1 cellular context compared by ENCODE assay signal in the genomic region with DNA sequence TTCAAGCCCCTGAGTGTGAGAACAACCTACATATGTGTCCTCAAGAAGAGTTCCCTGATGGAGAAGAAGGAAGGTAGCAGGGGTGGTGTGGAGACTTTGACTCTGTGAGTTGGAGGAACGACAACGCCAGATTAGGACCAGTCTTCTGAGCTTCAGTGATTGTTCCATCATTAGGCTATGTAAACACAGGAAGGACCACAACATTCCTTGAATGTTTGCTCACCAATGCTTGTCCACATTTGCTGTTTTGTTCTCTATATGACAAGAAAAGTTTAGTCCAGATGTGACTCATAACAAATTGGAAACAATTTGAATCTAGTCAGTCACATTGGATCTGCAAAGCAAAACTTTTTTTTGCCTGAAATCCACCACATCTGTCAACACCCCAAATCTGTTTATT.
TF ChIP-seq lines count a peak whose summit lies in the region.

No MANE protein-coding gene starts in this region.

TF ChIP-seq in GM12878, 131 proteins besides CTCF, POLR2A, EP300 and RAD21 (continued from another document):
- TF ChIP-seq ETV6 (conservative IDR thresholded peaks at IDR 0.05 in 1 of 2, IDR thresholded peaks at IDR 0.05 in 1 of 2; ENCODE audit: borderline replicate concordance in 1 of 2, low read depth in 1 of 2) (peak in 1 of 2 experiments; percentile 15; a peak in 1 of 4 replicates), IRF4 (IDR thresholded peaks at IDR 0.05; ENCODE audit: low read depth, low read length) (0 out of 2 replicates have a peak, but pooled peaks have one; percentile 55), CBX5 (IDR thresholded peaks at IDR 0.05; ENCODE audit: low read depth) (no peak), DPF2 (IDR thresholded peaks at IDR 0.05) (no peak), NBN (IDR thresholded peaks at IDR 0.05) (no peak), JUNB (IDR thresholded peaks at IDR 0.05) (peak; percentile 37; the same call in 1 of the 2 replicates), TCF3 (IDR thresholded peaks at IDR 0.05; ENCODE audit: borderline replicate concordance, insufficient read depth, low read depth, low read length) (no peak), YBX1 (IDR thresholded peaks at IDR 0.05) (no peak), CBFB (IDR thresholded peaks at IDR 0.05; ENCODE audit: low read depth) (no peak), IKZF2 (IDR thresholded peaks at IDR 0.05) (peak; percentile 29 to 46; a peak in 2 of 4 replicates), MYC (IDR thresholded peaks at IDR 0.05; ENCODE audit: insufficient read depth, insufficient read length, insufficient replicate concordance, low read length, severe bottlenecking) (no peak), GABPA (IDR thresholded peaks at IDR 0.05; ENCODE audit: low read depth) (no peak), POLR2AphosphoS5 (IDR thresholded peaks at IDR 0.05; ENCODE audit: low read length) (peak; percentile 57), STAT1 (conservative IDR thresholded peaks at IDR 0.05) (no peak), NFYA (IDR thresholded peaks at IDR 0.05; ENCODE audit: borderline replicate concordance, low read depth, low read length) (no peak), IKZF1 (conservative IDR thresholded peaks at IDR 0.05) (peak; percentile 21; the same call in 1 of the 2 replicates), FOXM1 (IDR thresholded peaks at IDR 0.05; ENCODE audit: low read depth, low read length) (no peak), MTA3 (IDR thresholded peaks at IDR 0.05; ENCODE audit: borderline replicate concordance, low read length) (no peak), SUPT20H (IDR thresholded peaks at IDR 0.05; ENCODE audit: borderline replicate concordance, control insufficient read depth, low read depth, low read length) (no peak), PAX5 (IDR thresholded peaks at IDR 0.05; ENCODE audit: borderline replicate concordance, low read depth, low read length) (0 out of 2 replicates have a peak, but pooled peaks have one; percentile 14)
- TF ChIP-seq, protein P1, sequence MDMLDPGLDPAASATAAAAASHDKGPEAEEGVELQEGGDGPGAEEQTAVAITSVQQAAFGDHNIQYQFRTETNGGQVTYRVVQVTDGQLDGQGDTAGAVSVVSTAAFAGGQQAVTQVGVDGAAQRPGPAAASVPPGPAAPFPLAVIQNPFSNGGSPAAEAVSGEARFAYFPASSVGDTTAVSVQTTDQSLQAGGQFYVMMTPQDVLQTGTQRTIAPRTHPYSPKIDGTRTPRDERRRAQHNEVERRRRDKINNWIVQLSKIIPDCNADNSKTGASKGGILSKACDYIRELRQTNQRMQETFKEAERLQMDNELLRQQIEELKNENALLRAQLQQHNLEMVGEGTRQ (IDR thresholded peaks at IDR 0.05; ENCODE audit: borderline replicate concordance, low read depth, low read length), result no peak
- TF ChIP-seq, protein P2, sequence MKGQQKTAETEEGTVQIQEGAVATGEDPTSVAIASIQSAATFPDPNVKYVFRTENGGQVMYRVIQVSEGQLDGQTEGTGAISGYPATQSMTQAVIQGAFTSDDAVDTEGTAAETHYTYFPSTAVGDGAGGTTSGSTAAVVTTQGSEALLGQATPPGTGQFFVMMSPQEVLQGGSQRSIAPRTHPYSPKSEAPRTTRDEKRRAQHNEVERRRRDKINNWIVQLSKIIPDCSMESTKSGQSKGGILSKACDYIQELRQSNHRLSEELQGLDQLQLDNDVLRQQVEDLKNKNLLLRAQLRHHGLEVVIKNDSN (IDR thresholded peaks at IDR 0.05; ENCODE audit: borderline replicate concordance, extremely low read length, insufficient read depth, low read depth, low read length), result no peak
